Comparison of ENCODE assay signal across 8 cellular contexts in the genomic region with DNA sequence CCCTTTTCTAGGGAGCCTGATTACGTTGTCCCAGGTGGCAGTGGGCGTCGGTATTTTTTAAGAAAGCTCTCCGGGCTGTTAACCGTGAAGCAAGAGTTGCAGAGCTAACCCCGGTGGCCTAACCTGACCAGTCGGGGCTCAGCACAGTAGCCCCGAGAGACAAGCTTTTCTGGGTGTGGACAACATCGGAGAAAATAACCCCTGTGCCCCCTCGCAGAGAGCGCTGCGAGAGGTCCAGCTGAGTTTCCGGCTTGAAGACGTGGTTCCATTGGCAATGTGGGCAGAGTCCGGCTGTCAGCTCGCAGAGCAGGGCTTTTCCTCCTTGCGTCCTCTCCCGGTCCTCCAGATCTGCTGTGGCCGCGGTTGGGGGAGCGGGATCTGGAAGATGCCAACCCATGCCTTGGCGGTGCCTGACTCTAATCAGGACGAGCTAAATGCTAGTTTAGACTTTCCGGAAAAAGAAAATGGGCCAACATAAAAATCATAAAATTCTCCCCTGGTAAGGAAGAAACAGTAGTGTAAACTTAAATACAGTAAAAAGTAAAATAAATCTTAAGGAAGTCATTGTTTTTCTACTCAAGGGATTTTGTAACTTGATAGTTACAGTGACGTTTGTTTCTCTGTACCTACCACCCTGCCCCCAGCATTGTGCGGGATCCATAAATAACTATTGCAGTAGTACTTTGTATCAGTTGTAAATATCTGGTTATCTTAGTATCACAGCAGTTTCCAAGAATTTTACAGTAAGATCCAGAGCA. TPM values are rescaled to one million over a fixed set of nuclear protein-coding genes. Genes with fewer than 3 reads are reported as not detected.
DNase-seq lines count a peak whose midpoint lies in the region; ATAC-seq, FAIRE-seq and TF ChIP-seq lines count a peak whose summit lies in the region.

No MANE protein-coding gene starts in this region.

- TF ChIP-seq CTCF in choroid plexus epithelial cell (conservative IDR thresholded peaks at IDR 0.05; ENCODE audit: low read depth, low read length): no peak

- ATAC-seq in GM19395 (IDR thresholded peaks at IDR 0.05; ENCODE audit: unreplicated experiment) (peak; percentile 61), HG03432 (IDR thresholded peaks at IDR 0.05; ENCODE audit: unreplicated experiment) (peak; percentile 51), left colon (peak; percentile 60)

- DNase-seq in D341Med (ENCODE audit: low spot score) (peak; percentile 58), RCC 7860 (ENCODE audit: low spot score) (peak; percentile 9), choroid plexus epithelial cell (ENCODE audit: low read depth) (peak; percentile 59), left colon (peak; percentile 68 to 74), NCI-H1694 (lab: John Stamatoyannopoulos, UW) (no peak)
- DNase-seq in stimulated activated CD8-positive, alpha-beta memory T cell treated with anti-CD3 and anti-CD28 coated beads, Interleukin-2, amount 100 ng/mL, for 48 hours (ENCODE audit: low read depth in 2 of 2): peak; percentile 3 to 4

- peak overlapping the region; percentile 89 for H3K4me3 ChIP-seq in choroid plexus epithelial cell (ENCODE audit: low read depth, low read length)

- intact Hi-C loops in left colon (cut with DNase I, micrococcal nuclease): no loop called here

- no peak for FAIRE-seq in RCC 7860 (lab: Jason Lieb, UNC)

RNA-seq across cellular contexts. Expression of a gene that starts 0.6 kb away (rescaled TPM):
- total RNA-seq in left colon: 10 to 100 TPM; 41.0 to 50.8 TPM

RNA-seq across cellular contexts. Expression of a gene that starts 27.2 kb away (rescaled TPM):
- 10 to 100 TPM; 73.6 to 78.8 TPM for total RNA-seq in left colon
